1 cellular context compared by ENCODE assay signal in genomic region chr15:63478243-63478642, GRCh38.
TF ChIP-seq lines count a peak whose summit lies in the region.

No MANE protein-coding gene starts in this region.

TF ChIP-seq in GM12878, 131 proteins besides CTCF, POLR2A, EP300 and RAD21:
- no peak for TF ChIP-seq BACH1 (IDR thresholded peaks at IDR 0.05; ENCODE audit: borderline replicate concordance)
- no peak for TF ChIP-seq ATF3 (IDR thresholded peaks at IDR 0.05; ENCODE audit: borderline replicate concordance, extremely low read depth, low read depth, low read length)
- no peak for TF ChIP-seq MEF2B (IDR thresholded peaks at IDR 0.05; ENCODE audit: partially characterized antibody, poor library complexity, severe bottlenecking)
- TF ChIP-seq PAX5 (IDR thresholded peaks at IDR 0.05; ENCODE audit: borderline replicate concordance, low read depth, low read length): no peak
